In the genomic region with DNA sequence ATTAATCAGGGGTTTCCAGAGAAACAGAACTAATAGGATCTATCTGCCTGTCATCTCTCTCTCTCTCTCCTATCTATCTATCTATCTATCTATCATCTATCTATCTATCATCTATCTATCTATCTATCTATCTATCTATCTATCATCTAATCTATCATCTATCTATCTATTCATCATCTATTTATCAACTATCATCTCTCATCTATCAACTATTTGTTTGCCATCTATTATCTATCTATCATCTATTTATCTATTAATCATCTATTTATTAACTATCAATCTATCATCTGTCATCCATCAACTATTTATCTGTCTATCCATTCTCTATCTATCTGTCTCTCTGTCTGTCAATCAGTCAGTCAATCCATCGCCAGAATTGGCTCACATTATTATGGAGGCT, we compare ENCODE assay signal across 6 cellular contexts.
"Had no signal": no experiment of that assay in that cellular context is flagged by ENCODE, and none has a peak within 500 bp of the region (broad histone marks: within the 10 kb centered on the region; RNA-seq: fewer than 3 reads in every experiment).

No MANE protein-coding gene starts in this region.

- DNase-seq: IMR-90, KBM-7, KG1 had no signal

- FAIRE-seq: HepG2, HTR-8/SVneo had no signal

- H3K27ac ChIP-seq: HL-60 had no signal

- ATAC-seq: HepG2 had no signal
